8 cellular contexts compared by ENCODE assay signal in the genomic region with DNA sequence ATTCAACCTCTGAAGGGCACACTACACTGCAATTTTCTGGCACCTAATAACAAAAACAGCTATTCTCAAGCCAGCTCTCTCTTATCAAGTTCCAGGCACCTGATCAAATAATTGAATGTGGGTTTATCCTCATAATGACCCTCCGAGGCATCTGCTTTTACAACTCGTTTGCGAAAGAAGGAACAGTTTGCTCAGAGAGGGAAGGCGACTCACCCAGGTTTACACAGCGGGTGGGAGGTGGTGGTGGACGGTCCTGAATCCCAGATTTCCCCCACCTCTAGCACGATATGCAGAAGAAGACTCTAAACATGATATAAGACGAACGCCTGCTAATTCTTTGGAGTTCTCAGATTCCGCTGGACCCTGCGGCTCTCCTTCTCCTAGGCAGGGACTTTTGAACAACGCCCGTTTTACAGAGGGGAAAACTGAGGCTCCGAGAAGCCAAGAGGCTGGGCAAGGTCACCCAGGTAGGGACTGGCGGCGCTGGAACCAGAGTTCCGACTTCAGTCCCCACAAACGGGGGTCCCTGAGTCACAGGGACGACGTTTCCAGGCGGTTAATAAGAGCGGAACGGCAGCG. TPM values are rescaled to one million over a fixed set of nuclear protein-coding genes. Genes with fewer than 3 reads are reported as not detected.
DNase-seq lines count a peak whose midpoint lies in the region; TF ChIP-seq lines count a peak whose summit lies in the region.

No MANE protein-coding gene starts in this region.

- H3K36me3 ChIP-seq in kidney epithelial cell (ENCODE audit: control insufficient read depth, insufficient read depth, low read length) (no peaks in the 10 kb centered on the region), testis (ENCODE audit: low read depth, missing control alignments) (no peaks in the 10 kb centered on the region)

- DNase-seq in activated CD8-positive, alpha-beta memory T cell treated with anti-CD3 and anti-CD28 coated beads for 24 hours: peak; percentile 68
- DNase-seq in activated CD8-positive, alpha-beta memory T cell treated with anti-CD3 and anti-CD28 coated beads, Interleukin-2, amount 50 U/mL, for 4 hours: no peak
- DNase-seq in kidney epithelial cell (ENCODE audit: low read depth): no peak
- no peak for DNase-seq in testis
- no peak for DNase-seq in DMS153 treated with DMSO at 0.1 percent for 48 hours (lab: John Stamatoyannopoulos, UW; ENCODE audit: unreplicated experiment)
- no peak for DNase-seq in RKO (ENCODE audit: low spot score)
- DNase-seq in stimulated activated CD4-positive, alpha-beta T cell treated with anti-CD3 and anti-CD28 coated beads, Interleukin-4, amount 100 ng/mL, for 4 hours: no peak

- H3K27me3 Mint-ChIP-seq in activated naive CD4-positive, alpha-beta T cell treated with anti-CD3 and anti-CD28 coated beads, Interleukin-2, amount 50 U/mL, for 24 hours: no peaks in the 10 kb centered on the region

- no peaks in the 10 kb centered on the region for H3K9me3 Mint-ChIP-seq in activated naive CD4-positive, alpha-beta T cell treated with anti-CD3 and anti-CD28 coated beads, Interleukin-2, amount 50 U/mL, for 24 hours

- H3K27me3 ChIP-seq in kidney epithelial cell (ENCODE audit: control insufficient read depth, insufficient read depth, low read length): no peaks in the 10 kb centered on the region
- H3K27me3 ChIP-seq in testis: no peaks in the 10 kb centered on the region

- no peak for TF ChIP-seq POLR2A in testis (IDR thresholded peaks at IDR 0.05)

- no peaks in the 10 kb centered on the region for H3K9me3 ChIP-seq in testis

- H3K27ac Mint-ChIP-seq in activated naive CD4-positive, alpha-beta T cell treated with anti-CD3 and anti-CD28 coated beads, Interleukin-2, amount 50 U/mL, for 24 hours: peak overlapping the region; percentile 80

- H3K4me1 ChIP-seq in testis: peaks cover 31% of the 10 kb centered on the region

- H3K4me3 Mint-ChIP-seq in activated naive CD4-positive, alpha-beta T cell treated with anti-CD3 and anti-CD28 coated beads, Interleukin-2, amount 50 U/mL, for 24 hours: peak overlapping the region; percentile 93

- H3K4me3 ChIP-seq in kidney epithelial cell (ENCODE audit: low read depth, low read length): peak overlapping the region; percentile 95
- peak overlapping the region; percentile 96 to 100 for H3K4me3 ChIP-seq in testis

- H3K27ac ChIP-seq in testis: peak overlapping the region; percentile 63 to 88

- WGBS in testis, 2 donors: 1 to 2% methylated on average over 16 to 24 of the region's 24 CpGs

- no peaks in the 10 kb centered on the region for H3K36me3 Mint-ChIP-seq in activated naive CD4-positive, alpha-beta T cell treated with anti-CD3 and anti-CD28 coated beads, Interleukin-2, amount 50 U/mL, for 24 hours

- TF ChIP-seq CTCF in kidney epithelial cell (IDR thresholded peaks at IDR 0.05; ENCODE audit: insufficient read depth, low read length, poor library complexity, severe bottlenecking) (no peak), testis (IDR thresholded peaks at IDR 0.05) (no peak)

- intact Hi-C loops in testis (cut with DNase I; ENCODE audit: low total_unique reads): no loop called here

- peaks cover 51% of the 10 kb centered on the region for H3K4me1 Mint-ChIP-seq in activated naive CD4-positive, alpha-beta T cell treated with anti-CD3 and anti-CD28 coated beads, Interleukin-2, amount 50 U/mL, for 24 hours

RNA-seq across cellular contexts. Expression of gene SGTA, which starts 0.6 kb away (rescaled TPM):
- total RNA-seq in kidney epithelial cell (70.7 and 80.2 TPM in 2 replicates), testis (100 to 1,000 TPM in 1 of 2 donors, 10 to 100 TPM in 1; 93.9 to 100 TPM)
- 99.6 TPM for polyA plus RNA-seq in testis (ENCODE audit: insufficient read depth, low read depth, low replicate concordance)

RNA-seq across cellular contexts. Expression of gene THOP1, which starts 2.9 kb away (rescaled TPM):
- total RNA-seq in kidney epithelial cell (79.0 and 85.9 TPM in 2 replicates), testis (100 to 1,000 TPM; 111 to 134 TPM)
- 166 TPM for polyA plus RNA-seq in testis (ENCODE audit: insufficient read depth, low read depth, low replicate concordance)

RNA-seq across cellular contexts. Expression of gene ZNF554, which starts 37.2 kb away (rescaled TPM):
- total RNA-seq in kidney epithelial cell (3.9 and 4.5 TPM in 2 replicates), testis (1 to 10 TPM; 9.3 to 9.4 TPM)
- polyA plus RNA-seq in testis (ENCODE audit: insufficient read depth, low read depth, low replicate concordance): 6.9 TPM

RNA-seq across cellular contexts. Expression of gene SLC39A3, which starts 42.6 kb away (rescaled TPM):
- total RNA-seq in kidney epithelial cell (59.6 TPM in 2 replicates), testis (100 to 1,000 TPM; 126 to 160 TPM)
- 198 TPM for polyA plus RNA-seq in testis (ENCODE audit: insufficient read depth, low read depth, low replicate concordance)

RNA-seq across cellular contexts. Expression of gene ZNF555, which starts 58.8 kb away (rescaled TPM):
- 5.9 and 7.4 TPM in 2 replicates for total RNA-seq in kidney epithelial cell
- total RNA-seq in testis: 1 to 10 TPM; 7.1 to 8.5 TPM
- polyA plus RNA-seq in testis (ENCODE audit: insufficient read depth, low read depth, low replicate concordance): 7.2 TPM
